2 cellular contexts compared by ENCODE assay signal in genomic region chr3:195103623-195104022, GRCh38.
TF ChIP-seq lines count a peak whose summit lies in the region.

No MANE protein-coding gene starts in this region.

TF ChIP-seq in liver, 16 proteins besides CTCF, POLR2A, EP300 and RAD21:
- no peak for TF ChIP-seq HNF4G (IDR thresholded peaks at IDR 0.05)
- no peak for TF ChIP-seq EGR1 (IDR thresholded peaks at IDR 0.05; ENCODE audit: low read depth in 2 of 2)
- no peak for TF ChIP-seq FOXA2 (IDR thresholded peaks at IDR 0.05)
- TF ChIP-seq HNF4A (conservative IDR thresholded peaks at IDR 0.05), result peak; percentile 21 to 43
- TF ChIP-seq SP1 (IDR thresholded peaks at IDR 0.05), result no peak
- no peak for TF ChIP-seq ZBTB33 (IDR thresholded peaks at IDR 0.05)
- TF ChIP-seq NR2F2 (IDR thresholded peaks at IDR 0.05), result no peak
- peak in 1 of 2 donors; percentile 43 for TF ChIP-seq RXRA (IDR thresholded peaks at IDR 0.05)
- no peak for TF ChIP-seq TAF1 (conservative IDR thresholded peaks at IDR 0.05)
- no peak for TF ChIP-seq MAX (IDR thresholded peaks at IDR 0.05)
- TF ChIP-seq GABPA (IDR thresholded peaks at IDR 0.05 in 1 of 2, conservative IDR thresholded peaks at IDR 0.05 in 1 of 2), result no peak
- TF ChIP-seq FOXA1 (IDR thresholded peaks at IDR 0.05), result no peak
- TF ChIP-seq JUND (IDR thresholded peaks at IDR 0.05), result no peak
- no peak for TF ChIP-seq REST (IDR thresholded peaks at IDR 0.05)
- no peak for TF ChIP-seq YY1 (IDR thresholded peaks at IDR 0.05)

TF ChIP-seq in HepG2, 621 proteins besides CTCF, POLR2A, EP300 and RAD21:
- TF ChIP-seq ZNF326 (CRISPR knock-in tag; IDR thresholded peaks at IDR 0.05; ENCODE audit: borderline replicate concordance) (no peak), ZNF431 (CRISPR knock-in tag; IDR thresholded peaks at IDR 0.05; ENCODE audit: borderline replicate concordance, low read depth) (no peak), JUN (CRISPR knock-in tag; IDR thresholded peaks at IDR 0.05) (no peak), SKI (IDR thresholded peaks at IDR 0.05; ENCODE audit: partially characterized antibody) (no peak), ZNF337 (CRISPR knock-in tag; IDR thresholded peaks at IDR 0.05; ENCODE audit: borderline replicate concordance, low read depth) (no peak), TEF (CRISPR knock-in tag; IDR thresholded peaks at IDR 0.05) (no peak), ZBTB7B (CRISPR knock-in tag; IDR thresholded peaks at IDR 0.05) (no peak), FOXP1 (IDR thresholded peaks at IDR 0.05) (no peak), FOXP1 (CRISPR knock-in tag; IDR thresholded peaks at IDR 0.05) (no peak), NR2F2 (IDR thresholded peaks at IDR 0.05; ENCODE audit: borderline replicate concordance, low read depth) (no peak), PBX2 (CRISPR knock-in tag; IDR thresholded peaks at IDR 0.05) (no peak), FOXO4 (CRISPR knock-in tag; conservative IDR thresholded peaks at IDR 0.05) (no peak)
TF ChIP-seq in HepG2: peak in this region for 0.
